In genomic region chr17:35254107-35254802, GRCh38 we compare ENCODE assay signal across 8 cellular contexts.
DNase-seq lines count a peak whose midpoint lies in the region; ATAC-seq and TF ChIP-seq lines count a peak whose summit lies in the region.

No MANE protein-coding gene starts in this region.

- peak overlapping the region; percentile 66 for H3K27ac ChIP-seq in rectal smooth muscle tissue (ENCODE audit: low read depth, low read length)

- H3K9ac ChIP-seq in rectal smooth muscle tissue (ENCODE audit: low read length), result no peak overlapping the region

- peaks cover 23% of the 10 kb centered on the region for H3K4me1 ChIP-seq in rectal smooth muscle tissue (ENCODE audit: control insufficient read depth, insufficient read depth, low read length)

- H3K27me3 ChIP-seq in rectal smooth muscle tissue (ENCODE audit: control insufficient read depth, insufficient read depth, low read length), result no peaks in the 10 kb centered on the region

- H3K4me3 ChIP-seq in foreskin fibroblast (ENCODE audit: low read depth in 1 of 2, low read length in 2 of 2) (no peak overlapping the region), rectal smooth muscle tissue (ENCODE audit: low read length) (no peak overlapping the region)

- ATAC-seq in SK-N-SH treated with all-trans-retinoic acid at 6 μM for 48 hours (peak; percentile 92), HG03039 (IDR thresholded peaks at IDR 0.05; ENCODE audit: unreplicated experiment) (no peak), HG03521 (IDR thresholded peaks at IDR 0.05; ENCODE audit: unreplicated experiment) (no peak)

- DNase-seq in ELF-1 (ENCODE audit: low read depth, low spot score) (peak; percentile 12), foreskin fibroblast (peak; percentile 95 to 98), NCI-H345 (lab: John Stamatoyannopoulos, UW) (no peak)
- no peak for DNase-seq in activated CD4-positive, alpha-beta T cell treated with anti-CD3 and anti-CD28 coated beads, Interleukin-2, amount 50 U/mL, for 4 hours

- H3K36me3 ChIP-seq in rectal smooth muscle tissue (ENCODE audit: control insufficient read depth, insufficient read depth, low read length), result no peaks in the 10 kb centered on the region

- no peak for TF ChIP-seq CTCF in foreskin fibroblast (IDR thresholded peaks at IDR 0.05; ENCODE audit: low read depth, low read length)

TF ChIP-seq in SK-N-SH treated with all-trans-retinoic acid at 6 μM for 48 hours, 23 proteins besides CTCF, POLR2A, EP300 and RAD21:
- TF ChIP-seq ISL1 (CRISPR knock-in tag; IDR thresholded peaks at IDR 0.05) (0 out of 2 replicates have a peak, but pooled peaks have one; percentile 30), ZFP30 (CRISPR knock-in tag; IDR thresholded peaks at IDR 0.05) (0 out of 2 replicates have a peak, but pooled peaks have one; percentile 12), ARNTL (CRISPR knock-in tag; IDR thresholded peaks at IDR 0.05; ENCODE audit: borderline replicate concordance, low read depth) (no peak), ZFP3 (CRISPR knock-in tag; IDR thresholded peaks at IDR 0.05) (peak; percentile 71), ZNF565 (CRISPR knock-in tag; conservative IDR thresholded peaks at IDR 0.05; ENCODE audit: low read depth) (no peak), ZNF70 (CRISPR knock-in tag; IDR thresholded peaks at IDR 0.05) (no peak)
TF ChIP-seq in SK-N-SH treated with all-trans-retinoic acid at 6 μM for 48 hours: peak in this region for 3.

Comparison
In these comparisons a context has a peak if more than half of its experiments do, and no peak if none do; other contexts are left out.
1. DNase-seq: peak in ELF-1 (single experiment) and foreskin fibroblast (2 of 2); none in activated CD4-positive, alpha-beta T cell treated with anti-CD3 and anti-CD28 coated beads, Interleukin-2, amount 50 U/mL, for 4 hours (0 of 2) and NCI-H345 (single experiment).